In the genomic region with DNA sequence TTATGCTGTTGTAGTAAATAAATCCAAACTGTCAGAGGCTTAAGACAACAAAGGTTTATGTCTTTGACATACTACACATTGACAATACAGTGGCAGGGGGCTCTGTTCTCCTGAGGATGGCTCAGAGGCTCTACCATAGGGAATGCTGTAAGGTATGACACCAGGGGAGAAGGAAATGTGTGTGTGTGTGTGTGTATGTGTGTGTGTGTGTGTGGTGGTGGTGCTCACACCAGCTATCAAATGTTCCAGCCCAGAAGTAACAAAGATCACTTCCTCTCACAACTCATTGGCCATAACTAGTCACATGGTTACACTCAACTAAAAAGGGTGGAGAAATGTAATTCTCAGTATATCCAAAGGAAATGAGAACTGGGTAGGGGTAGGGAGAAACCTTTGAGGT, we compare ENCODE assay signal across 20 cellular contexts. TPM values are rescaled to one million over a fixed set of nuclear protein-coding genes. Genes with fewer than 3 reads are reported as not detected.
DNase-seq lines count a peak whose midpoint lies in the region; ATAC-seq and TF ChIP-seq lines count a peak whose summit lies in the region.
"Had no signal": no experiment of that assay in that cellular context is flagged by ENCODE, and none has a peak within 500 bp of the region (broad histone marks: within the 10 kb centered on the region; RNA-seq: fewer than 3 reads in every experiment).

No MANE protein-coding gene starts in this region.

- CTCF ChIA-PET in OCI-LY7 (lab: Charles Lee; ENCODE audit: unreplicated experiment), result no interaction called here

- no peaks in the 10 kb centered on the region for H4K20me1 ChIP-seq in OCI-LY7 (ENCODE audit: insufficient read depth, low read length)

- H3K27ac ChIP-seq in OCI-LY7 (ENCODE audit: low read depth, low read length, poor library complexity, severe bottlenecking) (no peak overlapping the region), tibial artery (peak overlapping the region; percentile 78 to 83), gastroesophageal sphincter (peak overlapping the region in 2 of 4 donors; percentile 7 to 81)
- H3K27ac ChIP-seq: 22Rv1, C4-2B, KMS-11, SK-N-MC, tibial nerve had no signal

- peak; percentile 44 for DNase-seq in DMS53 (lab: John Stamatoyannopoulos, UW)
- DNase-seq in DMS53 treated with DMSO at 0.1 percent for 48 hours (lab: John Stamatoyannopoulos, UW; ENCODE audit: unreplicated experiment), result no peak
- peak; percentile 32 for DNase-seq in OCI-LY7 (ENCODE audit: low spot score)
- DNase-seq in dermis blood vessel endothelial cell, result peak; percentile 4
- no peak for DNase-seq in tibial artery
- no peak for DNase-seq in posterior cingulate gyrus
- DNase-seq in kidney glomerular epithelial cell (lab: John Stamatoyannopoulos, UW), result no peak
- DNase-seq: activated T-cell treated with anti-CD3 and anti-CD28 coated beads, Interleukin-2, amount 50 U/mL, for 48 hours; caudate nucleus; DMS79; naive B cell; NCI-H524 had no signal

- no peaks in the 10 kb centered on the region for H3K27me3 ChIP-seq in tibial artery
- H3K27me3 ChIP-seq in gastroesophageal sphincter, result no peaks in the 10 kb centered on the region
- H3K27me3 ChIP-seq: tibial nerve had no signal

- H3K9me3 ChIP-seq in OCI-LY7 (ENCODE audit: low read length), result peaks cover 15% of the 10 kb centered on the region; the same call in 1 of the 2 replicates
- no peaks in the 10 kb centered on the region for H3K9me3 ChIP-seq in tibial artery
- no peaks in the 10 kb centered on the region for H3K9me3 ChIP-seq in gastroesophageal sphincter
- H3K9me3 ChIP-seq: tibial nerve had no signal

- TF ChIP-seq CTCF in OCI-LY7 (conservative IDR thresholded peaks at IDR 0.05; ENCODE audit: low read length) (no peak), tibial artery (IDR thresholded peaks at IDR 0.05) (no peak), gastroesophageal sphincter (IDR thresholded peaks at IDR 0.05) (no peak)

- peak overlapping the region; percentile 30; the same call in 1 of the 2 replicates for H2AFZ ChIP-seq in OCI-LY7 (ENCODE audit: low read length)

- H3K4me3 ChIP-seq in OCI-LY7 (ENCODE audit: low read depth, low read length, poor library complexity, severe bottlenecking) (no peak overlapping the region), tibial artery (no peak overlapping the region), gastroesophageal sphincter (no peak overlapping the region)
- H3K4me3 ChIP-seq: SK-N-MC, tibial nerve had no signal

- intact Hi-C loops in OCI-LY7 (cut with micrococcal nuclease; ENCODE audit: unreplicated experiment) (no loop called here), tibial artery (cut with DNase I; ENCODE audit: low total_unique reads) (no loop called here), posterior cingulate gyrus (cut with DNase I) (no loop called here)

- H3K36me3 ChIP-seq in OCI-LY7 (ENCODE audit: insufficient read depth, low read length) (no peaks in the 10 kb centered on the region), tibial artery (no peaks in the 10 kb centered on the region), gastroesophageal sphincter (no peaks in the 10 kb centered on the region)
- H3K36me3 ChIP-seq: tibial nerve had no signal

- H3K79me2 ChIP-seq in OCI-LY7 (ENCODE audit: insufficient read depth, low read depth, low read length), result no peaks in the 10 kb centered on the region

- POLR2A ChIA-PET in OCI-LY7 (lab: Charles Lee), result no interaction called here

- no peak for TF ChIP-seq POLR2A in gastroesophageal sphincter (IDR thresholded peaks at IDR 0.05)

- no peaks in the 10 kb centered on the region for H3K9me2 ChIP-seq in OCI-LY7 (ENCODE audit: insufficient read depth, low read length)

- no TSS peak for BruUV-seq in OCI-LY7 (replicated peaks; lab: Mats Ljungman, UMichigan)

- H3K4me1 ChIP-seq in OCI-LY7 (ENCODE audit: insufficient read depth, low read length, poor library complexity, severe bottlenecking), result peaks cover 5% of the 10 kb centered on the region
- peaks cover 0 to 59% (median 26%) of the 10 kb centered on the region in 4 donors for H3K4me1 ChIP-seq in tibial artery
- peaks cover 14 to 77% (median 19%) of the 10 kb centered on the region in 3 donors for H3K4me1 ChIP-seq in gastroesophageal sphincter

- ATAC-seq in gastroesophageal sphincter, result no peak

- H3K4me2 ChIP-seq in OCI-LY7 (ENCODE audit: low read length), result no peak overlapping the region
- H3K4me2 ChIP-seq: KMS-11 had no signal

- no peak for TF ChIP-seq EP300 in gastroesophageal sphincter (IDR thresholded peaks at IDR 0.05)

RNA-seq across cellular contexts. Expression of gene YWHAB, which starts 26.5 kb away (rescaled TPM):
- total RNA-seq in OCI-LY7 (2014; rRNA removed; shearing (Covaris generic)), result 60.5 and 72.8 TPM in 2 replicates
- total RNA-seq in OCI-LY7 (2022), result 245 and 256 TPM in 2 replicates
- 137 and 188 TPM in 2 replicates for total RNA-seq in dermis blood vessel endothelial cell
- total RNA-seq in gastroesophageal sphincter, result 100 to 1,000 TPM; 127 to 143 (median 135) TPM

RNA-seq across cellular contexts. Expression of gene RIMS4, which starts 48.6 kb away (rescaled TPM):
- not detected in 2 replicates for total RNA-seq in OCI-LY7 (2014; rRNA removed; shearing (Covaris generic))
- total RNA-seq in OCI-LY7 (2022), result 0.13 TPM in 1 of 2 replicates, not detected in the other
- total RNA-seq in dermis blood vessel endothelial cell, result not detected in 2 replicates
- total RNA-seq in gastroesophageal sphincter, result 1 to 10 TPM; 1.2 to 4.6 (median 2.4) TPM
- total RNA-seq: fibroblast of villous mesenchyme, liver had no signal

RNA-seq across cellular contexts. Expression of gene PABPC1L, which starts 50.9 kb away (rescaled TPM):
- 48.8 and 58.7 TPM in 2 replicates for total RNA-seq in OCI-LY7 (2014; rRNA removed; shearing (Covaris generic))
- total RNA-seq in OCI-LY7 (2022) (171 and 203 TPM in 2 replicates), dermis blood vessel endothelial cell (1.3 and 2.6 TPM in 2 replicates), gastroesophageal sphincter (10 to 100 TPM in 1 of 4 donors, 1 to 10 TPM in 3; 2.2 to 13.5 (median 3.2) TPM)

Comparison
In these comparisons a context has a peak if more than half of its experiments do, and no peak if none do; other contexts are left out.
1. DNase-seq: peak in DMS53 (single experiment), OCI-LY7 (single experiment) and dermis blood vessel endothelial cell (single experiment); none in DMS53 treated with DMSO at 0.1 percent for 48 hours (single experiment), tibial artery (0 of 2), posterior cingulate gyrus (0 of 10) and kidney glomerular epithelial cell (single experiment).